8 cellular contexts compared by ENCODE assay signal in genomic region chr7:66629659-66630058, GRCh38. TPM values are rescaled to one million over a fixed set of nuclear protein-coding genes. Genes with fewer than 3 reads are reported as not detected.
A peak's percentile ranks its signal among the peaks of the same experiment; 100 is the strongest.
DNase-seq lines count a peak whose midpoint lies in the region; ATAC-seq and TF ChIP-seq lines count a peak whose summit lies in the region.

No MANE protein-coding gene starts in this region.

- no peaks in the 10 kb centered on the region for H3K27me3 Mint-ChIP-seq in activated T-helper 1 cell treated with anti-CD3 and anti-CD28 coated beads, Interleukin-12 subunit alpha, Interleukin-12 subunit beta, Interleukin-2, Interleukin-4 antibody, amounts not matched to agents 30 ng/mL and 10 ng/mL and 1 ng/mL, durations not matched to agents 14 hours and 24 hours and 36 hours (ENCODE audit: insufficient read depth)

- no peak overlapping the region for H3K27ac ChIP-seq in iPS-18a (ENCODE audit: low read length)

- H3K36me3 Mint-ChIP-seq in activated T-helper 1 cell treated with anti-CD3 and anti-CD28 coated beads, Interleukin-12 subunit alpha, Interleukin-12 subunit beta, Interleukin-2, Interleukin-4 antibody, amounts not matched to agents 30 ng/mL and 10 ng/mL and 1 ng/mL, durations not matched to agents 14 hours and 24 hours and 36 hours (ENCODE audit: low read depth): peaks cover 26% of the 10 kb centered on the region

- H3K36me3 ChIP-seq in iPS-18a (ENCODE audit: control insufficient read depth, low read depth, low read length): peaks cover under 1% of the 10 kb centered on the region

- no peak for DNase-seq in HFF-Myc (ENCODE audit: extremely low read depth, low read depth)
- DNase-seq in activated T-helper 1 cell treated with anti-CD3 and anti-CD28 coated beads, Interleukin-12 subunit alpha, Interleukin-12 subunit beta, Interleukin-2, Interleukin-4 antibody, amounts not matched to agents 30 ng/mL and 10 ng/mL and 1 ng/mL, durations not matched to agents 14 hours and 24 hours and 36 hours (ENCODE audit: low spot score): no peak
- peak; percentile 9 for DNase-seq in stimulated activated naive CD8-positive, alpha-beta T cell treated with anti-CD3 and anti-CD28 coated beads, Interleukin-15, Interleukin-2, amounts not matched to agents 100 U/mL and 50 U/mL, for 24 hours
- no peak for DNase-seq in activated CD8-positive, alpha-beta memory T cell treated with anti-CD3 and anti-CD28 coated beads, Interleukin-2, amount 50 U/mL, for 4 hours
- no peak for DNase-seq in NCI-H748 (lab: John Stamatoyannopoulos, UW; ENCODE audit: unreplicated experiment)
- DNase-seq in NCI-H1436 treated with DMSO at 0.1 percent for 48 hours (lab: John Stamatoyannopoulos, UW): no peak

- peak overlapping the region; percentile 77 for H3K4me3 Mint-ChIP-seq in activated T-helper 1 cell treated with anti-CD3 and anti-CD28 coated beads, Interleukin-12 subunit alpha, Interleukin-12 subunit beta, Interleukin-2, Interleukin-4 antibody, amounts not matched to agents 30 ng/mL and 10 ng/mL and 1 ng/mL, durations not matched to agents 14 hours and 24 hours and 36 hours

- intact Hi-C loops in activated T-helper 1 cell treated with anti-CD3 and anti-CD28 coated beads, Interleukin-12 subunit alpha, Interleukin-12 subunit beta, Interleukin-2, Interleukin-4 antibody, amounts not matched to agents 30 ng/mL and 10 ng/mL and 1 ng/mL, durations not matched to agents 14 hours and 24 hours and 36 hours (cut with micrococcal nuclease): no loop called here

- no peak for TF ChIP-seq CTCF in HFF-Myc (IDR thresholded peaks at IDR 0.05; ENCODE audit: low read depth, low read length, missing control alignments)

- no peak for ATAC-seq in stimulated activated naive CD8-positive, alpha-beta T cell treated with anti-CD3 and anti-CD28 coated beads, Interleukin-15, Interleukin-2, amounts not matched to agents 100 U/mL and 50 U/mL, for 24 hours
- no peak for ATAC-seq in HG02571 (IDR thresholded peaks at IDR 0.05; ENCODE audit: unreplicated experiment)

- no peaks in the 10 kb centered on the region for H3K9me3 ChIP-seq in iPS-18a (ENCODE audit: control insufficient read depth, low read depth, low read length)

- H3K27me3 ChIP-seq in iPS-18a (ENCODE audit: control insufficient read depth, insufficient read depth, low read length): peaks cover 8% of the 10 kb centered on the region

- no peaks in the 10 kb centered on the region for H3K9me3 Mint-ChIP-seq in activated T-helper 1 cell treated with anti-CD3 and anti-CD28 coated beads, Interleukin-12 subunit alpha, Interleukin-12 subunit beta, Interleukin-2, Interleukin-4 antibody, amounts not matched to agents 30 ng/mL and 10 ng/mL and 1 ng/mL, durations not matched to agents 14 hours and 24 hours and 36 hours

- H3K9ac ChIP-seq in iPS-18a (ENCODE audit: low read length): peak overlapping the region; percentile 30

- peak overlapping the region; percentile 60 for H3K4me3 ChIP-seq in HFF-Myc (replicated peaks; ENCODE audit: low read depth, low read length)
- peak overlapping the region; percentile 61 for H3K4me3 ChIP-seq in iPS-18a (ENCODE audit: low read length)

- peak overlapping the region; percentile 66 for H3K27ac Mint-ChIP-seq in activated T-helper 1 cell treated with anti-CD3 and anti-CD28 coated beads, Interleukin-12 subunit alpha, Interleukin-12 subunit beta, Interleukin-2, Interleukin-4 antibody, amounts not matched to agents 30 ng/mL and 10 ng/mL and 1 ng/mL, durations not matched to agents 14 hours and 24 hours and 36 hours

- H3K4me1 ChIP-seq in iPS-18a (ENCODE audit: control insufficient read depth, low read depth, low read length): peaks cover 3% of the 10 kb centered on the region

- peaks cover 44% of the 10 kb centered on the region for H3K4me1 Mint-ChIP-seq in activated T-helper 1 cell treated with anti-CD3 and anti-CD28 coated beads, Interleukin-12 subunit alpha, Interleukin-12 subunit beta, Interleukin-2, Interleukin-4 antibody, amounts not matched to agents 30 ng/mL and 10 ng/mL and 1 ng/mL, durations not matched to agents 14 hours and 24 hours and 36 hours (ENCODE audit: low read depth)

RNA-seq across cellular contexts. Expression of gene KCTD7, which starts 1.0 kb away (rescaled TPM):
- 11.0 and 13.8 TPM in 2 replicates for total RNA-seq in activated T-helper 1 cell treated with anti-CD3 and anti-CD28 coated beads, Interleukin-12 subunit alpha, Interleukin-12 subunit beta, Interleukin-2, Interleukin-4 antibody, amounts not matched to agents 30 ng/mL and 10 ng/mL and 1 ng/mL, durations not matched to agents 14 hours and 24 hours and 36 hours
